ENCODE assay signal across 8 cellular contexts in genomic region chr11:123429851-123430735, GRCh38. TPM values are rescaled to one million over a fixed set of nuclear protein-coding genes. Genes with fewer than 3 reads are reported as not detected.
DNase-seq lines count a peak whose midpoint lies in the region; ATAC-seq and TF ChIP-seq lines count a peak whose summit lies in the region.

Gene GRAMD1B (plus strand): TSS chr11:123430269. CDS start chr11:123430793, 524 bp downstream.

- DNase-seq in A172 (ENCODE audit: low spot score) (peak; percentile 38), SJSA1 (ENCODE audit: low read depth in 1 of 2, low spot score in 2 of 2) (peak in 1 of 2 experiments; percentile 6), left ventricle myocardium inferior (peak; percentile 41), sciatic nerve (ENCODE audit: low spot score) (peak; percentile 66)
- peak; percentile 72 for DNase-seq in activated naive CD4-positive, alpha-beta T cell treated with anti-CD3 and anti-CD28 coated beads, Interleukin-2, amount 50 U/mL, for 16 hours

- intact Hi-C loops in left ventricle myocardium inferior (cut with micrococcal nuclease) (no loop called here), sciatic nerve (cut with DNase I) (no loop called here)

- ATAC-seq in GM18907 (IDR thresholded peaks at IDR 0.05; ENCODE audit: unreplicated experiment), result peak; percentile 65
- ATAC-seq in HG03460 (IDR thresholded peaks at IDR 0.05; ENCODE audit: unreplicated experiment), result peak; percentile 65
- peak; percentile 38 for ATAC-seq in sciatic nerve
- no peak for ATAC-seq in GM19023 (IDR thresholded peaks at IDR 0.05; ENCODE audit: unreplicated experiment)

- H3K4me1 ChIP-seq in SJSA1 (replicated peaks) (peaks cover 5% of the 10 kb centered on the region), left ventricle myocardium inferior (peaks cover 36% of the 10 kb centered on the region)

- peak; percentile 6 for TF ChIP-seq CTCF in left ventricle myocardium inferior (IDR thresholded peaks at IDR 0.05; ENCODE audit: borderline replicate concordance)

- peak within 1 kb of the TSS; percentile 31 for H3K4me3 ChIP-seq in SJSA1
- H3K4me3 ChIP-seq in left ventricle myocardium inferior, result peak within 1 kb of the TSS; percentile 74

- H3K36me3 ChIP-seq in SJSA1 (no peaks in the 10 kb centered on the region), left ventricle myocardium inferior (no peaks in the 10 kb centered on the region)

- no peaks in the 10 kb centered on the region for H3K9me3 ChIP-seq in SJSA1 (replicated peaks)
- no peaks in the 10 kb centered on the region for H3K9me3 ChIP-seq in left ventricle myocardium inferior (replicated peaks)

- H3K27me3 ChIP-seq in SJSA1 (replicated peaks) (0 out of 2 replicates have a peak, but pooled peaks cover 4% of the 10 kb centered on the region), left ventricle myocardium inferior (ENCODE audit: low read depth) (peaks cover 36% of the 10 kb centered on the region)

- no peak within 1 kb of the TSS for H3K27ac ChIP-seq in SJSA1
- H3K27ac ChIP-seq in left ventricle myocardium inferior (replicated peaks), result peak within 1 kb of the TSS; percentile 76

RNA-seq across cellular contexts. Expression of gene GRAMD1B, which starts in this region (rescaled TPM):
- 4.6 and 6.5 TPM in 2 replicates for total RNA-seq in A172 (2014; rRNA removed; shearing (Covaris generic))
- total RNA-seq in SJSA1 (2014; rRNA removed; shearing (Covaris generic)), result 2.2 and 6.8 TPM in 2 replicates
- total RNA-seq in left ventricle myocardium inferior, result 31.8 TPM
- total RNA-seq in sciatic nerve, result 38.2 TPM
